Comparison of ENCODE assay signal across 1 cellular context in genomic region chr7:151725844-151726770, GRCh38.
TF ChIP-seq lines count a peak whose summit lies in the region.

No MANE protein-coding gene starts in this region.

TF ChIP-seq in HepG2, 621 proteins besides CTCF, POLR2A, EP300 and RAD21 (continued from another document):
- TF ChIP-seq, protein P1, sequence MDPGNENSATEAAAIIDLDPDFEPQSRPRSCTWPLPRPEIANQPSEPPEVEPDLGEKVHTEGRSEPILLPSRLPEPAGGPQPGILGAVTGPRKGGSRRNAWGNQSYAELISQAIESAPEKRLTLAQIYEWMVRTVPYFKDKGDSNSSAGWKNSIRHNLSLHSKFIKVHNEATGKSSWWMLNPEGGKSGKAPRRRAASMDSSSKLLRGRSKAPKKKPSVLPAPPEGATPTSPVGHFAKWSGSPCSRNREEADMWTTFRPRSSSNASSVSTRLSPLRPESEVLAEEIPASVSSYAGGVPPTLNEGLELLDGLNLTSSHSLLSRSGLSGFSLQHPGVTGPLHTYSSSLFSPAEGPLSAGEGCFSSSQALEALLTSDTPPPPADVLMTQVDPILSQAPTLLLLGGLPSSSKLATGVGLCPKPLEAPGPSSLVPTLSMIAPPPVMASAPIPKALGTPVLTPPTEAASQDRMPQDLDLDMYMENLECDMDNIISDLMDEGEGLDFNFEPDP (CRISPR knock-in tag; conservative IDR thresholded peaks at IDR 0.05): no peak
- TF ChIP-seq ZBTB7A (CRISPR knock-in tag; IDR thresholded peaks at IDR 0.05): no peak
- no peak for TF ChIP-seq ZNF713 (CRISPR knock-in tag; IDR thresholded peaks at IDR 0.05)
